Comparison of ENCODE assay signal across 3 cellular contexts in the genomic region with DNA sequence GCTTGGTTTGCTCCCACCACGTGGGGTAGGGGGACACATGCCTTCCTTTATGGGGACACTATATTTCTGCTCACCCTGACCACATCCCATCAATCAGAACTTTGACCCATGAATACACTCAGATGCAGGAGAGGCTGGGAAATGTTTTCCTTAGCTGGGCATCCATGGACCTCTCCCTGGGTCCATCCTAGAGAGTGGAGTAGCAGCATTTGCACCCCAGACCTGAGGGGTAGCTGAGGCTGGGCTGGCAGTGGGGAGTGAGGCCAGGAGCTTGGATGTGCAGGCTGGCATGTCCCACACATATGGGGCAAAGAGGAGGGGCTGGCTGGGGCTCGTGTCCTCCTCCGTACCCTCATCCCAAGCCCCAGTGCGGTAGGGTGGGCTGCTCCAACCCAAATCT.
TF ChIP-seq lines count a peak whose summit lies in the region.

No MANE protein-coding gene starts in this region.

TF ChIP-seq in A549, 52 proteins besides CTCF, POLR2A, EP300 and RAD21:
- TF ChIP-seq RCOR1 (IDR thresholded peaks at IDR 0.05; ENCODE audit: low read depth, low read length) (no peak), HOXB5 (CRISPR knock-in tag; IDR thresholded peaks at IDR 0.05) (no peak), POLR2AphosphoS2 (conservative IDR thresholded peaks at IDR 0.05; ENCODE audit: low read length) (no peak), RFX5 (IDR thresholded peaks at IDR 0.05) (no peak), MAFK (IDR thresholded peaks at IDR 0.05; ENCODE audit: partially characterized antibody) (no peak), CEBPB (IDR thresholded peaks at IDR 0.05) (no peak), CBX8 (IDR thresholded peaks at IDR 0.05) (no peak)

TF ChIP-seq in GM12891, 5 proteins besides CTCF, POLR2A, EP300 and RAD21:
- TF ChIP-seq POLR2AphosphoS5 (IDR thresholded peaks at IDR 0.05; ENCODE audit: low read depth, low read length): no peak
- TF ChIP-seq POU2F2 (IDR thresholded peaks at IDR 0.05; ENCODE audit: low read depth, low read length): no peak
- no peak for TF ChIP-seq TAF1 (IDR thresholded peaks at IDR 0.05; ENCODE audit: low read depth, low read length)
- TF ChIP-seq SPI1 (IDR thresholded peaks at IDR 0.05; ENCODE audit: low read depth, low read length): no peak
- TF ChIP-seq PAX5 (IDR thresholded peaks at IDR 0.05; ENCODE audit: insufficient read depth, low read length, severe bottlenecking): no peak

TF ChIP-seq in H1, 55 proteins besides CTCF, POLR2A, EP300 and RAD21:
- TF ChIP-seq RFX5 (IDR thresholded peaks at IDR 0.05; ENCODE audit: borderline replicate concordance, low read depth, low read length) (no peak), GABPA (IDR thresholded peaks at IDR 0.05; ENCODE audit: borderline replicate concordance, insufficient read depth, low read length) (no peak), ZNF274 (IDR thresholded peaks at IDR 0.05; ENCODE audit: borderline replicate concordance, extremely low read depth, low read length) (no peak), TAF7 (optimal IDR thresholded peaks at IDR 0.05; ENCODE audit: borderline replicate concordance, low read depth, low read length) (no peak), SP2 (IDR thresholded peaks at IDR 0.05; ENCODE audit: low read length) (no peak), CEBPB (IDR thresholded peaks at IDR 0.05; ENCODE audit: low read depth, low read length) (no peak), TAF1 (IDR thresholded peaks at IDR 0.05; ENCODE audit: low read depth, low read length) (no peak), EGR1 (IDR thresholded peaks at IDR 0.05; ENCODE audit: borderline replicate concordance, low read depth, low read length) (no peak), KDM4A (IDR thresholded peaks at IDR 0.05; ENCODE audit: low read depth, low read length, severe bottlenecking) (no peak), JUND (IDR thresholded peaks at IDR 0.05; ENCODE audit: low read length) (no peak), PHF8 (conservative IDR thresholded peaks at IDR 0.05; ENCODE audit: low read depth, low read length) (no peak), NANOG (IDR thresholded peaks at IDR 0.05; ENCODE audit: insufficient read depth, low read depth, low read length, poor library complexity, severe bottlenecking) (no peak), KDM5A (IDR thresholded peaks at IDR 0.05; ENCODE audit: low read length) (no peak), YY1 (IDR thresholded peaks at IDR 0.05; ENCODE audit: low read depth, low read length) (no peak), SUZ12 (IDR thresholded peaks at IDR 0.05; ENCODE audit: low read length) (no peak), EZH2 (IDR thresholded peaks at IDR 0.05; ENCODE audit: low read depth, low read length, severe bottlenecking) (no peak), KDM1A (IDR thresholded peaks at IDR 0.05; ENCODE audit: borderline replicate concordance, low read length) (no peak), CHD2 (IDR thresholded peaks at IDR 0.05; ENCODE audit: low read length) (no peak)
- TF ChIP-seq, protein P1, sequence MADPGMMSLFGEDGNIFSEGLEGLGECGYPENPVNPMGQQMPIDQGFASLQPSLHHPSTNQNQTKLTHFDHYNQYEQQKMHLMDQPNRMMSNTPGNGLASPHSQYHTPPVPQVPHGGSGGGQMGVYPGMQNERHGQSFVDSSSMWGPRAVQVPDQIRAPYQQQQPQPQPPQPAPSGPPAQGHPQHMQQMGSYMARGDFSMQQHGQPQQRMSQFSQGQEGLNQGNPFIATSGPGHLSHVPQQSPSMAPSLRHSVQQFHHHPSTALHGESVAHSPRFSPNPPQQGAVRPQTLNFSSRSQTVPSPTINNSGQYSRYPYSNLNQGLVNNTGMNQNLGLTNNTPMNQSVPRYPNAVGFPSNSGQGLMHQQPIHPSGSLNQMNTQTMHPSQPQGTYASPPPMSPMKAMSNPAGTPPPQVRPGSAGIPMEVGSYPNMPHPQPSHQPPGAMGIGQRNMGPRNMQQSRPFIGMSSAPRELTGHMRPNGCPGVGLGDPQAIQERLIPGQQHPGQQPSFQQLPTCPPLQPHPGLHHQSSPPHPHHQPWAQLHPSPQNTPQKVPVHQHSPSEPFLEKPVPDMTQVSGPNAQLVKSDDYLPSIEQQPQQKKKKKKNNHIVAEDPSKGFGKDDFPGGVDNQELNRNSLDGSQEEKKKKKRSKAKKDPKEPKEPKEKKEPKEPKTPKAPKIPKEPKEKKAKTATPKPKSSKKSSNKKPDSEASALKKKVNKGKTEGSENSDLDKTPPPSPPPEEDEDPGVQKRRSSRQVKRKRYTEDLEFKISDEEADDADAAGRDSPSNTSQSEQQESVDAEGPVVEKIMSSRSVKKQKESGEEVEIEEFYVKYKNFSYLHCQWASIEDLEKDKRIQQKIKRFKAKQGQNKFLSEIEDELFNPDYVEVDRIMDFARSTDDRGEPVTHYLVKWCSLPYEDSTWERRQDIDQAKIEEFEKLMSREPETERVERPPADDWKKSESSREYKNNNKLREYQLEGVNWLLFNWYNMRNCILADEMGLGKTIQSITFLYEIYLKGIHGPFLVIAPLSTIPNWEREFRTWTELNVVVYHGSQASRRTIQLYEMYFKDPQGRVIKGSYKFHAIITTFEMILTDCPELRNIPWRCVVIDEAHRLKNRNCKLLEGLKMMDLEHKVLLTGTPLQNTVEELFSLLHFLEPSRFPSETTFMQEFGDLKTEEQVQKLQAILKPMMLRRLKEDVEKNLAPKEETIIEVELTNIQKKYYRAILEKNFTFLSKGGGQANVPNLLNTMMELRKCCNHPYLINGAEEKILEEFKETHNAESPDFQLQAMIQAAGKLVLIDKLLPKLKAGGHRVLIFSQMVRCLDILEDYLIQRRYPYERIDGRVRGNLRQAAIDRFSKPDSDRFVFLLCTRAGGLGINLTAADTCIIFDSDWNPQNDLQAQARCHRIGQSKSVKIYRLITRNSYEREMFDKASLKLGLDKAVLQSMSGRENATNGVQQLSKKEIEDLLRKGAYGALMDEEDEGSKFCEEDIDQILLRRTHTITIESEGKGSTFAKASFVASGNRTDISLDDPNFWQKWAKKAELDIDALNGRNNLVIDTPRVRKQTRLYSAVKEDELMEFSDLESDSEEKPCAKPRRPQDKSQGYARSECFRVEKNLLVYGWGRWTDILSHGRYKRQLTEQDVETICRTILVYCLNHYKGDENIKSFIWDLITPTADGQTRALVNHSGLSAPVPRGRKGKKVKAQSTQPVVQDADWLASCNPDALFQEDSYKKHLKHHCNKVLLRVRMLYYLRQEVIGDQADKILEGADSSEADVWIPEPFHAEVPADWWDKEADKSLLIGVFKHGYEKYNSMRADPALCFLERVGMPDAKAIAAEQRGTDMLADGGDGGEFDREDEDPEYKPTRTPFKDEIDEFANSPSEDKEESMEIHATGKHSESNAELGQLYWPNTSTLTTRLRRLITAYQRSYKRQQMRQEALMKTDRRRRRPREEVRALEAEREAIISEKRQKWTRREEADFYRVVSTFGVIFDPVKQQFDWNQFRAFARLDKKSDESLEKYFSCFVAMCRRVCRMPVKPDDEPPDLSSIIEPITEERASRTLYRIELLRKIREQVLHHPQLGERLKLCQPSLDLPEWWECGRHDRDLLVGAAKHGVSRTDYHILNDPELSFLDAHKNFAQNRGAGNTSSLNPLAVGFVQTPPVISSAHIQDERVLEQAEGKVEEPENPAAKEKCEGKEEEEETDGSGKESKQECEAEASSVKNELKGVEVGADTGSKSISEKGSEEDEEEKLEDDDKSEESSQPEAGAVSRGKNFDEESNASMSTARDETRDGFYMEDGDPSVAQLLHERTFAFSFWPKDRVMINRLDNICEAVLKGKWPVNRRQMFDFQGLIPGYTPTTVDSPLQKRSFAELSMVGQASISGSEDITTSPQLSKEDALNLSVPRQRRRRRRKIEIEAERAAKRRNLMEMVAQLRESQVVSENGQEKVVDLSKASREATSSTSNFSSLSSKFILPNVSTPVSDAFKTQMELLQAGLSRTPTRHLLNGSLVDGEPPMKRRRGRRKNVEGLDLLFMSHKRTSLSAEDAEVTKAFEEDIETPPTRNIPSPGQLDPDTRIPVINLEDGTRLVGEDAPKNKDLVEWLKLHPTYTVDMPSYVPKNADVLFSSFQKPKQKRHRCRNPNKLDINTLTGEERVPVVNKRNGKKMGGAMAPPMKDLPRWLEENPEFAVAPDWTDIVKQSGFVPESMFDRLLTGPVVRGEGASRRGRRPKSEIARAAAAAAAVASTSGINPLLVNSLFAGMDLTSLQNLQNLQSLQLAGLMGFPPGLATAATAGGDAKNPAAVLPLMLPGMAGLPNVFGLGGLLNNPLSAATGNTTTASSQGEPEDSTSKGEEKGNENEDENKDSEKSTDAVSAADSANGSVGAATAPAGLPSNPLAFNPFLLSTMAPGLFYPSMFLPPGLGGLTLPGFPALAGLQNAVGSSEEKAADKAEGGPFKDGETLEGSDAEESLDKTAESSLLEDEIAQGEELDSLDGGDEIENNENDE (IDR thresholded peaks at IDR 0.05; ENCODE audit: insufficient replicate concordance, low read length): no peak
